20 cellular contexts compared by ENCODE assay signal in genomic region chr1:208161005-208161404, GRCh38.
DNase-seq lines count a peak whose midpoint lies in the region; ATAC-seq, FAIRE-seq and TF ChIP-seq lines count a peak whose summit lies in the region.
"Had no signal": no experiment of that assay in that cellular context is flagged by ENCODE, and none has a peak within 500 bp of the region (broad histone marks: within the 10 kb centered on the region; RNA-seq: fewer than 3 reads in every experiment).

No MANE protein-coding gene starts in this region.

- H3K9me3 Mint-ChIP-seq in type B pancreatic cell: no peaks in the 10 kb centered on the region
- H3K9me3 Mint-ChIP-seq: activated naive CD8-positive, alpha-beta T cell treated with anti-CD3 and anti-CD28 coated beads, Interleukin-2, amount 10 ng/mL, durations not matched to agents 7 days and 5 days; activated T-helper 17 cell treated with anti-CD3 and anti-CD28 coated beads, Interleukin-2, amount 50 U/mL, for 72 hours; effector memory CD8-positive, alpha-beta T cell; stimulated activated naive CD8-positive, alpha-beta T cell treated with anti-CD3 and anti-CD28 coated beads, Interleukin-15, amount 100 ng/mL, for 72 hours; T-cell had no signal

- H4K20me1 ChIP-seq in SK-N-SH (ENCODE audit: insufficient read depth): no peaks in the 10 kb centered on the region

- peaks cover 49% of the 10 kb centered on the region for H3K79me2 ChIP-seq in SK-N-SH (ENCODE audit: insufficient read depth)
- H3K79me2 ChIP-seq: parathyroid adenoma had no signal

- ATAC-seq in SK-N-SH treated with all-trans-retinoic acid at 6 μM for 48 hours: no peak
- ATAC-seq: activated CD8-positive, alpha-beta memory T cell treated with anti-CD3 and anti-CD28 coated beads, Interleukin-2, amount 10 ng/mL, durations not matched to agents 7 days and 5 days; activated T-helper 17 cell treated with anti-CD3 and anti-CD28 coated beads, Interleukin-2, amount 50 U/mL, for 72 hours; effector memory CD8-positive, alpha-beta T cell; stimulated activated naive CD8-positive, alpha-beta T cell treated with anti-CD3 and anti-CD28 coated beads, Interleukin-15, amount 100 ng/mL, for 72 hours; T-cell had no signal

- no peak overlapping the region for H2AFZ ChIP-seq in SK-N-SH (ENCODE audit: low read depth)
- H2AFZ ChIP-seq: parathyroid adenoma had no signal

- peak overlapping the region; percentile 28 for H3K4me3 Mint-ChIP-seq in type B pancreatic cell
- H3K4me3 Mint-ChIP-seq: activated CD8-positive, alpha-beta memory T cell treated with anti-CD3 and anti-CD28 coated beads, Interleukin-2, amount 10 ng/mL, durations not matched to agents 7 days and 5 days; activated naive CD8-positive, alpha-beta T cell treated with anti-CD3 and anti-CD28 coated beads, Interleukin-2, amount 10 ng/mL, durations not matched to agents 7 days and 5 days; activated T-helper 17 cell treated with anti-CD3 and anti-CD28 coated beads, Interleukin-2, amount 50 U/mL, for 72 hours; effector memory CD8-positive, alpha-beta T cell; stimulated activated naive CD8-positive, alpha-beta T cell treated with anti-CD3 and anti-CD28 coated beads, Interleukin-15, amount 100 ng/mL, for 72 hours; T-cell had no signal

- POLR2A ChIA-PET in SK-N-SH (lab: Yijun Ruan, JAX): no interaction called here

- H3K27ac ChIP-seq in SK-N-SH (ENCODE audit: low read depth in 2 of 2, low read length in 1 of 2) (peak overlapping the region; percentile 89 to 99), ectodermal cell (ENCODE audit: insufficient read depth, low read depth, low read length, poor library complexity, severe bottlenecking) (peak overlapping the region; percentile 45), muscle layer of duodenum (ENCODE audit: low read length) (peak overlapping the region; percentile 46)
- H3K27ac ChIP-seq: brain microvascular endothelial cell, parathyroid adenoma had no signal

- TF ChIP-seq EP300 in SK-N-SH (IDR thresholded peaks at IDR 0.05; ENCODE audit: borderline replicate concordance in 1 of 2, low read depth in 1 of 2, low read length in 1 of 2): no peak; a peak in 1 of 4 replicates

- in situ Hi-C loops in GM13976 (cut with MboI; ENCODE audit: low sequenced_read_pairs, unreplicated experiment): no loop called here

- no peaks in the 10 kb centered on the region for H3K27me3 Mint-ChIP-seq in type B pancreatic cell

- peak overlapping the region; percentile 49; the same call in 1 of the 2 replicates for H3K9ac ChIP-seq in SK-N-SH
- H3K9ac ChIP-seq: parathyroid adenoma had no signal

- H3K9me3 ChIP-seq in SK-N-SH (no peaks in the 10 kb centered on the region), ectodermal cell (ENCODE audit: control insufficient read depth, low read length) (no peaks in the 10 kb centered on the region), muscle layer of duodenum (ENCODE audit: control insufficient read depth in 1 of 2, low read length in 2 of 2) (no peaks in the 10 kb centered on the region)

- DNase-seq in SK-N-SH (no peak), type B pancreatic cell (ENCODE audit: extremely low spot score, unreplicated experiment) (no peak), DMS53 treated with DMSO at 0.1 percent for 48 hours (lab: John Stamatoyannopoulos, UW; ENCODE audit: unreplicated experiment) (no peak), GM13976 (ENCODE audit: low spot score) (no peak), urothelium cell line (ENCODE audit: low spot score) (no peak)
- DNase-seq: activated CD4-positive, alpha-beta T cell treated with anti-CD3 and anti-CD28 coated beads for 48 hours; activated CD8-positive, alpha-beta memory T cell treated with anti-CD3 and anti-CD28 coated beads, Interleukin-2, amount 10 ng/mL, durations not matched to agents 7 days and 5 days; activated naive CD8-positive, alpha-beta T cell treated with anti-CD3 and anti-CD28 coated beads, Interleukin-2, amount 10 ng/mL, durations not matched to agents 7 days and 5 days; brain microvascular endothelial cell; effector memory CD8-positive, alpha-beta T cell; head of caudate nucleus; NCI-H1436; stimulated activated naive CD8-positive, alpha-beta T cell treated with anti-CD3 and anti-CD28 coated beads, Interleukin-15, amount 100 ng/mL, for 72 hours; T-cell had no signal

- WGBS in SK-N-SH (ENCODE audit: low lambda C conversion rate): 100% methylated on average over 1 of the region's 1 CpG
- 0 to 14% methylated on average over 1 of the region's 1 CpG for WGBS in ectodermal cell, 2 experiments

- H3K4me1 Mint-ChIP-seq in type B pancreatic cell (ENCODE audit: unreplicated experiment): peaks cover 87% of the 10 kb centered on the region
- H3K4me1 Mint-ChIP-seq: activated CD8-positive, alpha-beta memory T cell treated with anti-CD3 and anti-CD28 coated beads, Interleukin-2, amount 10 ng/mL, durations not matched to agents 7 days and 5 days; activated naive CD8-positive, alpha-beta T cell treated with anti-CD3 and anti-CD28 coated beads, Interleukin-2, amount 10 ng/mL, durations not matched to agents 7 days and 5 days; activated T-helper 17 cell treated with anti-CD3 and anti-CD28 coated beads, Interleukin-2, amount 50 U/mL, for 72 hours; stimulated activated naive CD8-positive, alpha-beta T cell treated with anti-CD3 and anti-CD28 coated beads, Interleukin-15, amount 100 ng/mL, for 72 hours; T-cell had no signal

- H3K27ac Mint-ChIP-seq in type B pancreatic cell: no peak overlapping the region
- H3K27ac Mint-ChIP-seq: activated CD8-positive, alpha-beta memory T cell treated with anti-CD3 and anti-CD28 coated beads, Interleukin-2, amount 10 ng/mL, durations not matched to agents 7 days and 5 days; activated naive CD8-positive, alpha-beta T cell treated with anti-CD3 and anti-CD28 coated beads, Interleukin-2, amount 10 ng/mL, durations not matched to agents 7 days and 5 days; activated T-helper 17 cell treated with anti-CD3 and anti-CD28 coated beads, Interleukin-2, amount 50 U/mL, for 72 hours; effector memory CD8-positive, alpha-beta T cell; T-cell had no signal

- H3K4me3 ChIP-seq in SK-N-SH (ENCODE audit: low read depth in 2 of 2, low read length in 1 of 2): no peak overlapping the region
- no peak overlapping the region for H3K4me3 ChIP-seq in ectodermal cell (ENCODE audit: insufficient read depth, low read depth, low read length)
- H3K4me3 ChIP-seq in muscle layer of duodenum (ENCODE audit: low read depth in 1 of 2, low read length in 2 of 2): no peak overlapping the region
- H3K4me3 ChIP-seq: skin epidermis had no signal

- no peak for TF ChIP-seq RAD21 in SK-N-SH (IDR thresholded peaks at IDR 0.05; ENCODE audit: low read length)

- H3K9me2 ChIP-seq in SK-N-SH: no peaks in the 10 kb centered on the region

- FAIRE-seq in urothelium cell line (lab: Jason Lieb, UNC): no peak

- H3K4me2 ChIP-seq in SK-N-SH: peak overlapping the region; percentile 60; the same call in 1 of the 2 replicates

- H3K4me1 ChIP-seq in SK-N-SH (ENCODE audit: control insufficient read depth in 1 of 2, insufficient read depth in 2 of 2, low read depth in 1 of 2, low read length in 1 of 2) (peaks cover 54 to 78% of the 10 kb centered on the region in 2 experiments), ectodermal cell (ENCODE audit: control insufficient read depth, insufficient read depth, low read length) (peaks cover 50% of the 10 kb centered on the region), muscle layer of duodenum (ENCODE audit: control insufficient read depth in 1 of 2, insufficient read depth in 2 of 2, low read length in 2 of 2) (peaks cover 42 to 62% of the 10 kb centered on the region in 2 donors)
- H3K4me1 ChIP-seq: parathyroid adenoma had no signal

- H3K27me3 ChIP-seq in SK-N-SH (ENCODE audit: insufficient read depth) (no peaks in the 10 kb centered on the region), ectodermal cell (ENCODE audit: control insufficient read depth, insufficient read depth, low read length, poor library complexity, severe bottlenecking) (peaks cover 3% of the 10 kb centered on the region), muscle layer of duodenum (ENCODE audit: low read depth, low read length) (no peaks in the 10 kb centered on the region)
- H3K27me3 ChIP-seq: brain microvascular endothelial cell had no signal

- peaks cover 27% of the 10 kb centered on the region for H3F3A ChIP-seq in SK-N-SH (replicated peaks; ENCODE audit: insufficient read depth)

- TF ChIP-seq CTCF in SK-N-SH (IDR thresholded peaks at IDR 0.05) (no peak), type B pancreatic cell (conservative IDR thresholded peaks at IDR 0.05) (no peak), GM13976 (IDR thresholded peaks at IDR 0.05; ENCODE audit: borderline replicate concordance, control extremely low read depth, extremely low read depth, insufficient read depth, missing control alignments) (no peak)

- H3K36me3 Mint-ChIP-seq in type B pancreatic cell: peaks cover 12% of the 10 kb centered on the region
- H3K36me3 Mint-ChIP-seq: activated CD8-positive, alpha-beta memory T cell treated with anti-CD3 and anti-CD28 coated beads, Interleukin-2, amount 10 ng/mL, durations not matched to agents 7 days and 5 days; activated naive CD8-positive, alpha-beta T cell treated with anti-CD3 and anti-CD28 coated beads, Interleukin-2, amount 10 ng/mL, durations not matched to agents 7 days and 5 days; T-cell had no signal

- CTCF ChIA-PET in SK-N-SH (lab: Yijun Ruan, JAX): interaction anchor here (0.6 to 3.0 kb wide), 7 partner anchors 18 to 139 kb away, joined by 3 to 26 read pairs (median 4); partner anchors contain the start of gene PLXNA2

- H3K36me3 ChIP-seq in SK-N-SH (replicated peaks in 1 of 2; ENCODE audit: control insufficient read depth in 1 of 2, insufficient read depth in 2 of 2, low read length in 1 of 2) (no peaks in the 10 kb centered on the region), ectodermal cell (ENCODE audit: control insufficient read depth, insufficient read depth, low read length) (no peaks in the 10 kb centered on the region), muscle layer of duodenum (ENCODE audit: control insufficient read depth in 1 of 2, insufficient read depth in 2 of 2, low read length in 2 of 2) (no peaks in the 10 kb centered on the region)
- H3K36me3 ChIP-seq: brain microvascular endothelial cell had no signal

TF ChIP-seq in SK-N-SH treated with all-trans-retinoic acid at 6 μM for 48 hours, 23 proteins besides CTCF, POLR2A, EP300 and RAD21 (continues in another document):
- TF ChIP-seq, protein P1, sequence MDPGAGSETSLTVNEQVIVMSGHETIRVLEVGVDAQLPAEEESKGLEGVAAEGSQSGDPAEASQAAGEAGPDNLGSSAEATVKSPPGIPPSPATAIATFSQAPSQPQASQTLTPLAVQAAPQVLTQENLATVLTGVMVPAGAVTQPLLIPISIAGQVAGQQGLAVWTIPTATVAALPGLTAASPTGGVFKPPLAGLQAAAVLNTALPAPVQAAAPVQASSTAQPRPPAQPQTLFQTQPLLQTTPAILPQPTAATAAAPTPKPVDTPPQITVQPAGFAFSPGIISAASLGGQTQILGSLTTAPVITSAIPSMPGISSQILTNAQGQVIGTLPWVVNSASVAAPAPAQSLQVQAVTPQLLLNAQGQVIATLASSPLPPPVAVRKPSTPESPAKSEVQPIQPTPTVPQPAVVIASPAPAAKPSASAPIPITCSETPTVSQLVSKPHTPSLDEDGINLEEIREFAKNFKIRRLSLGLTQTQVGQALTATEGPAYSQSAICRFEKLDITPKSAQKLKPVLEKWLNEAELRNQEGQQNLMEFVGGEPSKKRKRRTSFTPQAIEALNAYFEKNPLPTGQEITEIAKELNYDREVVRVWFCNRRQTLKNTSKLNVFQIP (CRISPR knock-in tag; IDR thresholded peaks at IDR 0.05; ENCODE audit: borderline replicate concordance, low read depth): no peak
- no peak for TF ChIP-seq GLIS3 (CRISPR knock-in tag; IDR thresholded peaks at IDR 0.05)
